22 cellular contexts compared by ENCODE assay signal in the genomic region with DNA sequence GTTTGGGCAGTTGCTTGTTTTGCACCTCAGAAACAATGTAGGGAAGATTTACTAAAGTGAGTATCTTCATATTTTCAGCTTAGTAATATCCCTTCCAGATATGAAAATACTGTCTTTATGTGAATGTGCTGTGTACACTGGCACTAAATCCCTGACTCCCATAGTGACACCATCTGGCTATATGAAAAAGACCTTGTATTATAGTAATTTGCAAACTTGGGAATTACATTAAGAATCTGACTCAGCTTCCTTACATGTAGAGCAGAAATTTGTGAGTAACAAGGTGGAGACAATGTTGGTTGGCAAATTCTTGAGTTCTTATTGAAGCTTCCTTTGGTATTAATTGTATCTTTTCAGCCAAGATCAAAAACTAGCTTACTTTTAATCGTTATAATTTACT. TPM values are rescaled to one million over a fixed set of nuclear protein-coding genes. Genes with fewer than 3 reads are reported as not detected.
DNase-seq lines count a peak whose midpoint lies in the region; ATAC-seq, FAIRE-seq and TF ChIP-seq lines count a peak whose summit lies in the region.
"Had no signal": no experiment of that assay in that cellular context is flagged by ENCODE, and none has a peak within 500 bp of the region (broad histone marks: within the 10 kb centered on the region; RNA-seq: fewer than 3 reads in every experiment).

No MANE protein-coding gene starts in this region.

- H3K4me3 Mint-ChIP-seq in activated T-cell treated with anti-CD3 and anti-CD28 coated beads, Interleukin-2, amount 50 U/mL, for 72 hours: no peak overlapping the region
- no peak overlapping the region for H3K4me3 Mint-ChIP-seq in activated T-cell treated with anti-CD3 and anti-CD28 coated beads, Interleukin-2, amount 50 U/mL, for 4 hours
- H3K4me3 Mint-ChIP-seq: CD4-positive, alpha-beta T cell; GM23338 had no signal

- H3K4me2 ChIP-seq in GM23248 (ENCODE audit: unreplicated experiment): no peak overlapping the region
- H3K4me2 ChIP-seq: A549, GM23338 had no signal

- no peaks in the 10 kb centered on the region for H3K9me2 ChIP-seq in GM23248 (ENCODE audit: insufficient read depth)

- in situ Hi-C loops in GM23248 (cut with MboI): no loop called here

- H3K4me1 Mint-ChIP-seq in activated T-cell treated with anti-CD3 and anti-CD28 coated beads, Interleukin-2, amount 50 U/mL, for 72 hours (ENCODE audit: low read depth): no peaks in the 10 kb centered on the region
- H3K4me1 Mint-ChIP-seq in activated T-cell treated with anti-CD3 and anti-CD28 coated beads, Interleukin-2, amount 50 U/mL, for 4 hours (ENCODE audit: low read depth): no peaks in the 10 kb centered on the region
- H3K4me1 Mint-ChIP-seq: GM23338 had no signal

- no peak overlapping the region for H3K4me3 ChIP-seq in GM23248
- no peak overlapping the region for H3K4me3 ChIP-seq in bronchial epithelial cell (ENCODE audit: low read depth, low read length)
- H3K4me3 ChIP-seq: A549, GM23338, K562 had no signal

- H3K9ac ChIP-seq in GM23248: no peak overlapping the region

- no peaks in the 10 kb centered on the region for H3F3A ChIP-seq in GM23248 (ENCODE audit: insufficient read depth)

- no peaks in the 10 kb centered on the region for H3K79me2 ChIP-seq in GM23248 (ENCODE audit: insufficient read depth)

- no peak for TF ChIP-seq CTCF in bronchial epithelial cell (IDR thresholded peaks at IDR 0.05; ENCODE audit: insufficient read depth, low read length, severe bottlenecking)

- FAIRE-seq in bronchial epithelial cell (lab: Jason Lieb, UNC) (no peak), GM19239 (lab: Jason Lieb, UNC) (no peak)
- FAIRE-seq: A549, G401.6, GM12891, K562 had no signal

- no peaks in the 10 kb centered on the region for H3K27me3 Mint-ChIP-seq in activated T-cell treated with anti-CD3 and anti-CD28 coated beads, Interleukin-2, amount 50 U/mL, for 72 hours (ENCODE audit: low read depth)
- no peaks in the 10 kb centered on the region for H3K27me3 Mint-ChIP-seq in activated T-cell treated with anti-CD3 and anti-CD28 coated beads, Interleukin-2, amount 50 U/mL, for 4 hours (ENCODE audit: low read depth)
- H3K27me3 Mint-ChIP-seq: CD4-positive, alpha-beta T cell had no signal

- no peak overlapping the region for H3K27ac ChIP-seq in GM23248
- H3K27ac ChIP-seq: 22Rv1, A549, C4-2B had no signal

- no peaks in the 10 kb centered on the region for H3K27me3 ChIP-seq in GM23248 (replicated peaks; ENCODE audit: insufficient read depth)
- no peaks in the 10 kb centered on the region for H3K27me3 ChIP-seq in bronchial epithelial cell (ENCODE audit: control insufficient read depth, insufficient read depth, low read length)

- H3K9me3 ChIP-seq in GM23248 (ENCODE audit: low read depth): no peaks in the 10 kb centered on the region
- H3K9me3 ChIP-seq: A549 had no signal

- peak overlapping the region; percentile 77 for H3K27ac Mint-ChIP-seq in activated T-cell treated with anti-CD3 and anti-CD28 coated beads, Interleukin-2, amount 50 U/mL, for 72 hours
- H3K27ac Mint-ChIP-seq: CD4-positive, alpha-beta T cell; GM23338 had no signal

- H3K36me3 Mint-ChIP-seq in activated T-cell treated with anti-CD3 and anti-CD28 coated beads, Interleukin-2, amount 50 U/mL, for 72 hours (ENCODE audit: insufficient read depth in 2 of 2): peaks cover 2 to 4% of the 10 kb centered on the region in 2 donors
- H3K36me3 Mint-ChIP-seq in activated T-cell treated with anti-CD3 and anti-CD28 coated beads, Interleukin-2, amount 50 U/mL, for 4 hours (ENCODE audit: insufficient read depth): peaks cover 36% of the 10 kb centered on the region

- ATAC-seq in activated T-cell treated with anti-CD3 and anti-CD28 coated beads, Interleukin-2, amount 50 U/mL, for 72 hours (replicated peaks in 1 of 2): no peak
- ATAC-seq in activated T-cell treated with anti-CD3 and anti-CD28 coated beads, Interleukin-2, amount 50 U/mL, for 4 hours: no peak
- ATAC-seq: A549, GM23338, K562 had no signal

- H4K20me1 ChIP-seq in GM23248 (ENCODE audit: insufficient read depth): no peaks in the 10 kb centered on the region

- 0 out of 2 replicates have a peak, but pooled peaks cover 3% of the 10 kb centered on the region for H3K4me1 ChIP-seq in GM23248 (ENCODE audit: insufficient read depth)
- H3K4me1 ChIP-seq: A549 had no signal

- no peak overlapping the region for H2AFZ ChIP-seq in GM23248
- H2AFZ ChIP-seq: GM23338 had no signal

- no peak for DNase-seq in activated T-cell treated with anti-CD3 and anti-CD28 coated beads, Interleukin-2, amount 50 U/mL, for 72 hours
- no peak for DNase-seq in activated T-cell treated with anti-CD3 and anti-CD28 coated beads, Interleukin-2, amount 50 U/mL, for 4 hours
- peak; percentile 32 for DNase-seq in GM23248
- peak; percentile 64 for DNase-seq in NCI-H69 (lab: John Stamatoyannopoulos, UW)
- DNase-seq in bronchial epithelial cell (ENCODE audit: low read depth): peak; percentile 42
- DNase-seq in stimulated activated naive CD4-positive, alpha-beta T cell (lab: John Stamatoyannopoulos, UW): no peak
- no peak for DNase-seq in COLO668 (lab: John Stamatoyannopoulos, UW; ENCODE audit: unreplicated experiment)
- no peak for DNase-seq in GM19239 (ENCODE audit: insufficient read length, low spot score)
- DNase-seq: AML-193; CD4-positive, alpha-beta T cell; DMS 273 treated with DMSO at 0.1 percent for 48 hours; DMS53; DND-41; EL; H7 had no signal

- WGBS in GM23248 (ENCODE audit: low coverage in 1 of 2, low lambda C conversion rate in 2 of 2, missing lambda C conversion rate in 2 of 2), 2 experiments: 95 to 97% methylated on average over 1 of the region's 1 CpG

- no peaks in the 10 kb centered on the region for H3K9me3 Mint-ChIP-seq in activated T-cell treated with anti-CD3 and anti-CD28 coated beads, Interleukin-2, amount 50 U/mL, for 72 hours
- no peaks in the 10 kb centered on the region for H3K9me3 Mint-ChIP-seq in activated T-cell treated with anti-CD3 and anti-CD28 coated beads, Interleukin-2, amount 50 U/mL, for 4 hours
- H3K9me3 Mint-ChIP-seq: GM23338 had no signal

- peaks cover 45% of the 10 kb centered on the region for H3K36me3 ChIP-seq in GM23248 (ENCODE audit: low read depth)
- H3K36me3 ChIP-seq in bronchial epithelial cell (ENCODE audit: control insufficient read depth, insufficient read depth, low read length): peaks cover 2% of the 10 kb centered on the region

RNA-seq across cellular contexts. Expression of gene AGO4, which starts 24.7 kb away (rescaled TPM):
- total RNA-seq in activated T-cell treated with anti-CD3 and anti-CD28 coated beads, Interleukin-2, amount 50 U/mL, for 72 hours: 10 to 100 TPM; 10.9 to 13.6 TPM
- 1 to 10 TPM; 1.9 to 3.1 (median 2.9) TPM for total RNA-seq in activated T-cell treated with anti-CD3 and anti-CD28 coated beads, Interleukin-2, amount 50 U/mL, for 4 hours
- total RNA-seq in GM23248 (2014; rRNA removed; shearing (Covaris generic)): 6.4 and 6.8 TPM in 2 replicates
- 2.2 and 4.4 TPM in 2 replicates for polyA plus RNA-seq in GM23248 (2016; fragmentation: Nextera tagmentation; extraction: Ambion mirVana)
- 14.0 and 19.2 TPM in 2 replicates for total RNA-seq in bronchial epithelial cell

RNA-seq across cellular contexts. Expression of gene AGO1, which starts 50.5 kb away (rescaled TPM):
- total RNA-seq in activated T-cell treated with anti-CD3 and anti-CD28 coated beads, Interleukin-2, amount 50 U/mL, for 72 hours: 10 to 100 TPM; 28.6 to 33.0 TPM
- 10 to 100 TPM; 32.1 to 35.7 (median 33.7) TPM for total RNA-seq in activated T-cell treated with anti-CD3 and anti-CD28 coated beads, Interleukin-2, amount 50 U/mL, for 4 hours
- 11.0 and 13.8 TPM in 2 replicates for total RNA-seq in GM23248 (2014; rRNA removed; shearing (Covaris generic))
- polyA plus RNA-seq in GM23248 (2016; fragmentation: Nextera tagmentation; extraction: Ambion mirVana): 5.5 and 6.1 TPM in 2 replicates
- 3.9 and 5.2 TPM in 2 replicates for total RNA-seq in bronchial epithelial cell

Comparison
In these comparisons a context has a peak if more than half of its experiments do, and no peak if none do; other contexts are left out.
1. DNase-seq: peak in GM23248 (single experiment), NCI-H69 (single experiment) and bronchial epithelial cell (single experiment); none in activated T-cell treated with anti-CD3 and anti-CD28 coated beads, Interleukin-2, amount 50 U/mL, for 72 hours (0 of 2), activated T-cell treated with anti-CD3 and anti-CD28 coated beads, Interleukin-2, amount 50 U/mL, for 4 hours (single experiment), stimulated activated naive CD4-positive, alpha-beta T cell (0 of 6), COLO668 (single experiment) and GM19239 (single experiment).